Comparison of ENCODE assay signal across 14 cellular contexts in genomic region chr6:1393641-1394283, GRCh38. TPM values are rescaled to one million over a fixed set of nuclear protein-coding genes. Genes with fewer than 3 reads are reported as not detected.
A peak's percentile ranks its signal among the peaks of the same experiment; 100 is the strongest.
DNase-seq lines count a peak whose midpoint lies in the region; ATAC-seq and TF ChIP-seq lines count a peak whose summit lies in the region.
"Had no signal": no experiment of that assay in that cellular context is flagged by ENCODE, and none has a peak within 500 bp of the region (broad histone marks: within the 10 kb centered on the region; RNA-seq: fewer than 3 reads in every experiment).

No MANE protein-coding gene starts in this region.

- H3K4me1 ChIP-seq in heart right ventricle: peaks cover 3 to 32% (median 18%) of the 10 kb centered on the region in 9 donors
- H3K4me1 ChIP-seq in fibroblast of lung (ENCODE audit: control insufficient read depth, extremely low read depth, insufficient read depth, low read length): peaks cover 9% of the 10 kb centered on the region
- H3K4me1 ChIP-seq in urinary bladder (ENCODE audit: insufficient read depth): no peaks in the 10 kb centered on the region
- no peaks in the 10 kb centered on the region for H3K4me1 ChIP-seq in aorta (ENCODE audit: control insufficient read depth in 1 of 2, insufficient read depth in 2 of 2, low read length in 2 of 2)
- no peaks in the 10 kb centered on the region for H3K4me1 ChIP-seq in foreskin keratinocyte

- no peaks in the 10 kb centered on the region for H3K36me3 ChIP-seq in heart right ventricle
- peaks cover 12% of the 10 kb centered on the region for H3K36me3 ChIP-seq in fibroblast of lung (ENCODE audit: control insufficient read depth, insufficient read depth, low read length)
- no peaks in the 10 kb centered on the region for H3K36me3 ChIP-seq in neural cell (ENCODE audit: insufficient read depth, low read length)
- no peaks in the 10 kb centered on the region for H3K36me3 ChIP-seq in urinary bladder (ENCODE audit: insufficient read depth)
- H3K36me3 ChIP-seq in aorta (ENCODE audit: control insufficient read depth in 1 of 2, insufficient read depth in 2 of 2, low read length in 1 of 2): no peaks in the 10 kb centered on the region

- H3K27ac ChIP-seq in heart right ventricle (no peak overlapping the region), fibroblast of lung (ENCODE audit: insufficient read depth, low read length) (peak overlapping the region; percentile 91), neural cell (ENCODE audit: low read length) (no peak overlapping the region), urinary bladder (ENCODE audit: low read depth) (no peak overlapping the region), aorta (ENCODE audit: low read depth in 1 of 2, low read length in 2 of 2) (no peak overlapping the region), foreskin keratinocyte (no peak overlapping the region)

- H4K20me1 ChIP-seq in fibroblast of lung (ENCODE audit: control insufficient read depth, extremely low read depth, insufficient read depth, low read length) (no peaks in the 10 kb centered on the region), neural cell (ENCODE audit: insufficient read depth) (no peaks in the 10 kb centered on the region)

- H3K9ac ChIP-seq in fibroblast of lung (ENCODE audit: insufficient read depth, low read length) (peak overlapping the region; percentile 87), neural cell (ENCODE audit: low read length) (no peak overlapping the region)

- peaks cover 83% of the 10 kb centered on the region for H3K79me2 ChIP-seq in fibroblast of lung (ENCODE audit: control insufficient read depth, insufficient read depth, low read length)
- no peaks in the 10 kb centered on the region for H3K79me2 ChIP-seq in neural cell (replicated peaks; ENCODE audit: insufficient read depth, low read length)

- H3K27me3 ChIP-seq in heart right ventricle (peaks cover 33 to 96% (median 93%) of the 10 kb centered on the region in 7 donors), fibroblast of lung (ENCODE audit: control insufficient read depth, insufficient read depth, low read length) (no peaks in the 10 kb centered on the region), neural cell (ENCODE audit: insufficient read depth, low read depth, low read length) (peaks cover 94% of the 10 kb centered on the region), aorta (ENCODE audit: control insufficient read depth in 1 of 2, insufficient read depth in 2 of 2, low read length in 1 of 2) (peaks cover 0 to 2% of the 10 kb centered on the region in 2 donors), foreskin keratinocyte (peaks cover 92% of the 10 kb centered on the region)

- DNase-seq in heart right ventricle: no peak
- no peak for DNase-seq in left ventricle myocardium superior
- DNase-seq in fibroblast of lung (ENCODE audit: low read depth in 2 of 2): peak in 1 of 2 donors; percentile 54
- DNase-seq in aorta: no peak
- no peak for DNase-seq in activated gamma-delta T cell treated with Interleukin-2 at 50 U/mL for 16 hours
- DNase-seq in foreskin keratinocyte: no peak
- DNase-seq: activated CD4-positive, alpha-beta T cell treated with anti-CD3 and anti-CD28 coated beads, Interleukin-2, amount 10 ng/mL, durations not matched to agents 24 days and 14 days; activated naive CD4-positive, alpha-beta T cell treated with anti-CD3 and anti-CD28 coated beads, Interleukin-2, amount 50 U/mL, for 16 hours; hypothalamus; NCI-H1417; stimulated activated CD4-positive, alpha-beta T cell treated with anti-CD3 and anti-CD28 coated beads, Interleukin-1b, Interleukin-23, amount 100 ng/mL, for 48 hours had no signal

- H3K9me3 ChIP-seq in heart right ventricle (no peaks in the 10 kb centered on the region), fibroblast of lung (ENCODE audit: control insufficient read depth, insufficient read depth, low read depth, low read length) (no peaks in the 10 kb centered on the region), neural cell (ENCODE audit: low read length) (no peaks in the 10 kb centered on the region), aorta (ENCODE audit: control insufficient read depth, low read length) (no peaks in the 10 kb centered on the region)

- H3K9me2 ChIP-seq in neural cell (ENCODE audit: insufficient read depth, low read length): no peaks in the 10 kb centered on the region

- no peak overlapping the region for H2AFZ ChIP-seq in fibroblast of lung (ENCODE audit: low read length)
- H2AFZ ChIP-seq in neural cell (ENCODE audit: low read depth, low read length): no peak overlapping the region

- TF ChIP-seq CTCF in heart right ventricle (IDR thresholded peaks at IDR 0.05) (no peak), fibroblast of lung (conservative IDR thresholded peaks at IDR 0.05 in 1 of 2, IDR thresholded peaks at IDR 0.05 in 1 of 2; ENCODE audit: low read depth in 1 of 2, low read length in 2 of 2) (no peak), neural cell (IDR thresholded peaks at IDR 0.05; ENCODE audit: poor library complexity, severe bottlenecking) (no peak), foreskin keratinocyte (conservative IDR thresholded peaks at IDR 0.05) (no peak)

- TF ChIP-seq RAD21 in neural cell (conservative IDR thresholded peaks at IDR 0.05): no peak

- TF ChIP-seq EP300 in neural cell (conservative IDR thresholded peaks at IDR 0.05; ENCODE audit: poor library complexity, severe bottlenecking): no peak

- H3K4me3 ChIP-seq in heart right ventricle (peak overlapping the region in 8 of 10 donors; percentile 13 to 45 (median 30)), fibroblast of lung (replicated peaks in 1 of 4; ENCODE audit: control extremely low read depth in 1 of 4, insufficient read depth in 1 of 4, low read depth in 3 of 4, low read length in 4 of 4) (peak overlapping the region; percentile 96 to 99 (median 98)), neural cell (ENCODE audit: low read length) (no peak overlapping the region), urinary bladder (ENCODE audit: low read depth, low read length) (peak overlapping the region; percentile 73), aorta (ENCODE audit: low read length in 2 of 2) (peak overlapping the region in 1 of 2 donors; percentile 20)

- WGBS in heart right ventricle, 2 donors: 11 to 20% methylated on average over 47 of the region's 47 CpGs
- 54% methylated on average over 47 of the region's 47 CpGs for WGBS in urinary bladder
- WGBS in aorta, 2 donors: 12% methylated on average over 45 to 47 of the region's 47 CpGs

- intact Hi-C loops in heart right ventricle (cut with DNase I): loop anchor here in 3 of 10 donors (10.0 kb wide), 3 partner anchors 479 to 799 kb away; no protein-coding TSS in a partner anchor
- intact Hi-C loops in left ventricle myocardium superior (cut with micrococcal nuclease): no loop called here
- intact Hi-C loops in aorta (cut with DNase I): no loop called here

- ATAC-seq in heart right ventricle (no peak), left ventricle myocardium superior (no peak), aorta (ENCODE audit: low FRiP score) (no peak), foreskin keratinocyte (no peak)

- H3F3A ChIP-seq in neural cell (ENCODE audit: insufficient read depth, low read length, poor library complexity, severe bottlenecking): no peaks in the 10 kb centered on the region

- H3K4me2 ChIP-seq in fibroblast of lung (ENCODE audit: extremely low read depth, insufficient read depth, low read length): peak overlapping the region; percentile 89
- no peak overlapping the region for H3K4me2 ChIP-seq in neural cell (ENCODE audit: low read length)

TF ChIP-seq in neural cell, 6 proteins besides CTCF, POLR2A, EP300 and RAD21:
- TF ChIP-seq EZH2 (IDR thresholded peaks at IDR 0.05; ENCODE audit: borderline replicate concordance, insufficient read depth, low read length, poor library complexity, severe bottlenecking): peak; percentile 95
- TF ChIP-seq REST (IDR thresholded peaks at IDR 0.05; ENCODE audit: borderline replicate concordance): no peak

RNA-seq across cellular contexts. Expression of gene FOXF2, which starts 4.4 kb away (rescaled TPM):
- total RNA-seq in heart right ventricle: under 1 TPM in 7 of 10 donors, not detected in 3; 0.10 to 0.18 (median 0.14) TPM
- under 1 TPM; 0.15 to 0.16 TPM for polyA plus RNA-seq in heart right ventricle
- total RNA-seq in left ventricle myocardium superior: not detected
- total RNA-seq in fibroblast of lung: 29.3 and 32.9 TPM in 2 replicates
- 42.5 and 51.7 TPM in 2 replicates for polyA plus RNA-seq in fibroblast of lung
- polyA plus RNA-seq in fibroblast of lung (2012): 43.8 and 52.1 TPM in 2 replicates
- polyA minus RNA-seq in fibroblast of lung (ENCODE audit: low replicate concordance): 51.3 and 72.9 TPM in 2 replicates
- not detected in 2 replicates for polyA plus RNA-seq in neural cell
- not detected in 2 replicates for polyA minus RNA-seq in neural cell
- 6.6 TPM for total RNA-seq in urinary bladder
- 13.1 TPM for polyA plus RNA-seq in urinary bladder
- under 1 TPM; 0.52 to 0.69 TPM for total RNA-seq in aorta
- not detected for polyA plus RNA-seq in aorta
- total RNA-seq in foreskin keratinocyte: 0.11 and 0.14 TPM in 2 replicates
- 0.10 and 0.22 TPM in 2 replicates for polyA plus RNA-seq in foreskin keratinocyte
- total RNA-seq: activated CD4-positive, alpha-beta T cell treated with anti-CD3 and anti-CD28 coated beads, Interleukin-2, amount 10 ng/mL, durations not matched to agents 24 days and 14 days; natural killer cell treated with Interleukin-12 subunit alpha and Interleukin-12 subunit beta and Interleukin-15 and Interleukin-18, amount 100 ng/mL, for 72 hours had no signal
